In the genomic region with DNA sequence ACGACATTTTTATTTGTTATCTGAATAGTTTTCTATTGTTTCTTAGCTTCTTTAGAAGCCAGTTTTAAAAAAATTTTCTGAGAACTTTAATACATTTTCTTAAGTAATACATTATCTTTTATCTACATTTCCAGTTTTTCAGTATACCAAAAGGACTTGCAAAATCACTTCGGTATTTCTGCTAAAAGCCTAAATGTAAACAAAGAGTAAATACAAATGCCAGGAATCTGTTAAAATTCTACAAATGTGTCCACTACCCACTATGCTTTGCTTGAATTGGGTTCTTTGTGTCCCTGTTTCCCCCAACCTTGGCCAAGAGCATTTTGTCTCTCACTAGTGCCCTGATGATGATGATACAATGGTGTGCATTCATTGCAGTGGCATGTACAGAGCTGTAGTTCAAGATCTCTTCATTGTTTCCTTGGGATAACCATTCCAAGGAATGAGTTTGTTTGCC, we compare ENCODE assay signal across 1 cellular context.
TF ChIP-seq lines count a peak whose summit lies in the region.

No MANE protein-coding gene starts in this region.

TF ChIP-seq in HepG2, 621 proteins besides CTCF, POLR2A, EP300 and RAD21 (continued from another document and continues in another):
- TF ChIP-seq, protein P1, sequence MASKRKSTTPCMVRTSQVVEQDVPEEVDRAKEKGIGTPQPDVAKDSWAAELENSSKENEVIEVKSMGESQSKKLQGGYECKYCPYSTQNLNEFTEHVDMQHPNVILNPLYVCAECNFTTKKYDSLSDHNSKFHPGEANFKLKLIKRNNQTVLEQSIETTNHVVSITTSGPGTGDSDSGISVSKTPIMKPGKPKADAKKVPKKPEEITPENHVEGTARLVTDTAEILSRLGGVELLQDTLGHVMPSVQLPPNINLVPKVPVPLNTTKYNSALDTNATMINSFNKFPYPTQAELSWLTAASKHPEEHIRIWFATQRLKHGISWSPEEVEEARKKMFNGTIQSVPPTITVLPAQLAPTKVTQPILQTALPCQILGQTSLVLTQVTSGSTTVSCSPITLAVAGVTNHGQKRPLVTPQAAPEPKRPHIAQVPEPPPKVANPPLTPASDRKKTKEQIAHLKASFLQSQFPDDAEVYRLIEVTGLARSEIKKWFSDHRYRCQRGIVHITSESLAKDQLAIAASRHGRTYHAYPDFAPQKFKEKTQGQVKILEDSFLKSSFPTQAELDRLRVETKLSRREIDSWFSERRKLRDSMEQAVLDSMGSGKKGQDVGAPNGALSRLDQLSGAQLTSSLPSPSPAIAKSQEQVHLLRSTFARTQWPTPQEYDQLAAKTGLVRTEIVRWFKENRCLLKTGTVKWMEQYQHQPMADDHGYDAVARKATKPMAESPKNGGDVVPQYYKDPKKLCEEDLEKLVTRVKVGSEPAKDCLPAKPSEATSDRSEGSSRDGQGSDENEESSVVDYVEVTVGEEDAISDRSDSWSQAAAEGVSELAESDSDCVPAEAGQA (IDR thresholded peaks at IDR 0.05; ENCODE audit: low read depth), result no peak
- TF ChIP-seq, protein P1 (CRISPR knock-in tag; IDR thresholded peaks at IDR 0.05; ENCODE audit: borderline replicate concordance), result no peak
- TF ChIP-seq, protein P2, sequence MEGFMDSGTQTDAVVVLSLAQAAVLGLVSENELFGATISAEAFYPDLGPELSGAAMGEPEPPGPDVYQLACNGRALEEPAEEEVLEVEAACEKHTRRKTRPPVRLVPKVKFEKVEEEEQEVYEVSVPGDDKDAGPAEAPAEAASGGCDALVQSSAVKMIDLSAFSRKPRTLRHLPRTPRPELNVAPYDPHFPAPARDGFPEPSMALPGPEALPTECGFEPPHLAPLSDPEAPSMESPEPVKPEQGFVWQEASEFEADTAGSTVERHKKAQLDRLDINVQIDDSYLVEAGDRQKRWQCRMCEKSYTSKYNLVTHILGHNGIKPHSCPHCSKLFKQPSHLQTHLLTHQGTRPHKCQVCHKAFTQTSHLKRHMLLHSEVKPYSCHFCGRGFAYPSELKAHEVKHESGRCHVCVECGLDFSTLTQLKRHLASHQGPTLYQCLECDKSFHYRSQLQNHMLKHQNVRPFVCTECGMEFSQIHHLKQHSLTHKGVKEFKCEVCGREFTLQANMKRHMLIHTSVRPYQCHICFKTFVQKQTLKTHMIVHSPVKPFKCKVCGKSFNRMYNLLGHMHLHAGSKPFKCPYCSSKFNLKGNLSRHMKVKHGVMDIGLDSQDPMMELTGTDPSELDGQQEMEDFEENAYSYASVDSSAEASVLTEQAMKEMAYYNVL (CRISPR knock-in tag; IDR thresholded peaks at IDR 0.05; ENCODE audit: borderline replicate concordance), result peak; percentile 51; the same call in 1 of the 2 replicates
- TF ChIP-seq ZNF652 (CRISPR knock-in tag; IDR thresholded peaks at IDR 0.05; ENCODE audit: borderline replicate concordance, low read depth), result peak; percentile 35; the same call in 1 of the 2 replicates
- peak; percentile 53; the same call in 1 of the 2 replicates for TF ChIP-seq FOXK2 (IDR thresholded peaks at IDR 0.05)
- peak; percentile 52; the same call in 1 of the 2 replicates for TF ChIP-seq KAT8 (CRISPR knock-in tag; IDR thresholded peaks at IDR 0.05)
- TF ChIP-seq, protein P3, sequence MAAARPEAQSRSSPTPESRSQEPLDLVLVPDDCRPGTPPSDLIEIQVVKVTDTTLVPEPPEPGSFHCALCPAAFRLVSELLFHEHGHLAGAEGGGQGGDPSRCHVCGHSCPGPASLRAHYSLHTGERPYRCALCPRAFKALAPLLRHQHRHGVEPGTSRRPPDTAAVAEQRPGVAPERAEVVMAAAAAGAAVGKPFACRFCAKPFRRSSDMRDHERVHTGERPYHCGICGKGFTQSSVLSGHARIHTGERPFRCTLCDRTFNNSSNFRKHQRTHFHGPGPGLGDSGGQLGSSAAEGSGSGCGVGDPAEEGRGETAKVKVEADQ (CRISPR knock-in tag; IDR thresholded peaks at IDR 0.05; ENCODE audit: borderline replicate concordance), result no peak
- TF ChIP-seq, protein P4, sequence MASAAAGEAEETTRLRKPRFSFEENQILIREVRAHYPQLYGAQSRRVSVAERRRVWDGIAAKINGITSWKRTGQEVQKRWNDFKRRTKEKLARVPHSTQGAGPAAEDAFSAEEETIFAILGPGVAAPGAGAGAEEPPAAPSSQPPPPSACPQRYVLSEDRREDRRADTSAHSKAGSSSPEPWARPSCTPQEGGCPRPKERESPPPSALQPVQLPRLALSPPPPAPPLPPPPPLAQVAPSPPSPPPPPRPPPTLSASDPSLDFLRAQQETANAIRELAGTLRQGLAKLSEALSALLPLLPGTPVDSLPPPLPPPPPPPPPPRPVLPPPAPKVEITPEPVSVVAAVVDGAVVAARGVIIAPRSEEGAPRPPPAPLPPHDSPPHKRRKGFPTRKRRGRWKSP (CRISPR knock-in tag; IDR thresholded peaks at IDR 0.05), result 0 out of 2 replicates have a peak, but pooled peaks have one; percentile 13
- 0 out of 2 replicates have a peak, but pooled peaks have one; percentile 0 for TF ChIP-seq YEATS4 (CRISPR knock-in tag; IDR thresholded peaks at IDR 0.05; ENCODE audit: borderline replicate concordance)
- TF ChIP-seq, protein P5, sequence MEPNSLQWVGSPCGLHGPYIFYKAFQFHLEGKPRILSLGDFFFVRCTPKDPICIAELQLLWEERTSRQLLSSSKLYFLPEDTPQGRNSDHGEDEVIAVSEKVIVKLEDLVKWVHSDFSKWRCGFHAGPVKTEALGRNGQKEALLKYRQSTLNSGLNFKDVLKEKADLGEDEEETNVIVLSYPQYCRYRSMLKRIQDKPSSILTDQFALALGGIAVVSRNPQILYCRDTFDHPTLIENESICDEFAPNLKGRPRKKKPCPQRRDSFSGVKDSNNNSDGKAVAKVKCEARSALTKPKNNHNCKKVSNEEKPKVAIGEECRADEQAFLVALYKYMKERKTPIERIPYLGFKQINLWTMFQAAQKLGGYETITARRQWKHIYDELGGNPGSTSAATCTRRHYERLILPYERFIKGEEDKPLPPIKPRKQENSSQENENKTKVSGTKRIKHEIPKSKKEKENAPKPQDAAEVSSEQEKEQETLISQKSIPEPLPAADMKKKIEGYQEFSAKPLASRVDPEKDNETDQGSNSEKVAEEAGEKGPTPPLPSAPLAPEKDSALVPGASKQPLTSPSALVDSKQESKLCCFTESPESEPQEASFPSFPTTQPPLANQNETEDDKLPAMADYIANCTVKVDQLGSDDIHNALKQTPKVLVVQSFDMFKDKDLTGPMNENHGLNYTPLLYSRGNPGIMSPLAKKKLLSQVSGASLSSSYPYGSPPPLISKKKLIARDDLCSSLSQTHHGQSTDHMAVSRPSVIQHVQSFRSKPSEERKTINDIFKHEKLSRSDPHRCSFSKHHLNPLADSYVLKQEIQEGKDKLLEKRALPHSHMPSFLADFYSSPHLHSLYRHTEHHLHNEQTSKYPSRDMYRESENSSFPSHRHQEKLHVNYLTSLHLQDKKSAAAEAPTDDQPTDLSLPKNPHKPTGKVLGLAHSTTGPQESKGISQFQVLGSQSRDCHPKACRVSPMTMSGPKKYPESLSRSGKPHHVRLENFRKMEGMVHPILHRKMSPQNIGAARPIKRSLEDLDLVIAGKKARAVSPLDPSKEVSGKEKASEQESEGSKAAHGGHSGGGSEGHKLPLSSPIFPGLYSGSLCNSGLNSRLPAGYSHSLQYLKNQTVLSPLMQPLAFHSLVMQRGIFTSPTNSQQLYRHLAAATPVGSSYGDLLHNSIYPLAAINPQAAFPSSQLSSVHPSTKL (CRISPR knock-in tag; IDR thresholded peaks at IDR 0.05), result peak; percentile 94
- TF ChIP-seq, protein P6, sequence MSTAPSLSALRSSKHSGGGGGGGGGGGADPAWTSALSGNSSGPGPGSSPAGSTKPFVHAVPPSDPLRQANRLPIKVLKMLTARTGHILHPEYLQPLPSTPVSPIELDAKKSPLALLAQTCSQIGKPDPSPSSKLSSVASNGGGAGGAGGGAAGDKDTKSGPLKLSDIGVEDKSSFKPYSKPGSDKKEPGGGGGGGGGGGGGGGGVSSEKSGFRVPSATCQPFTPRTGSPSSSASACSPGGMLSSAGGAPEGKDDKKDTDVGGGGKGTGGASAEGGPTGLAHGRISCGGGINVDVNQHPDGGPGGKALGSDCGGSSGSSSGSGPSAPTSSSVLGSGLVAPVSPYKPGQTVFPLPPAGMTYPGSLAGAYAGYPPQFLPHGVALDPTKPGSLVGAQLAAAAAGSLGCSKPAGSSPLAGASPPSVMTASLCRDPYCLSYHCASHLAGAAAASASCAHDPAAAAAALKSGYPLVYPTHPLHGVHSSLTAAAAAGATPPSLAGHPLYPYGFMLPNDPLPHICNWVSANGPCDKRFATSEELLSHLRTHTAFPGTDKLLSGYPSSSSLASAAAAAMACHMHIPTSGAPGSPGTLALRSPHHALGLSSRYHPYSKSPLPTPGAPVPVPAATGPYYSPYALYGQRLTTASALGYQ (CRISPR knock-in tag; IDR thresholded peaks at IDR 0.05), result peak; percentile 93
- TF ChIP-seq, protein P7, sequence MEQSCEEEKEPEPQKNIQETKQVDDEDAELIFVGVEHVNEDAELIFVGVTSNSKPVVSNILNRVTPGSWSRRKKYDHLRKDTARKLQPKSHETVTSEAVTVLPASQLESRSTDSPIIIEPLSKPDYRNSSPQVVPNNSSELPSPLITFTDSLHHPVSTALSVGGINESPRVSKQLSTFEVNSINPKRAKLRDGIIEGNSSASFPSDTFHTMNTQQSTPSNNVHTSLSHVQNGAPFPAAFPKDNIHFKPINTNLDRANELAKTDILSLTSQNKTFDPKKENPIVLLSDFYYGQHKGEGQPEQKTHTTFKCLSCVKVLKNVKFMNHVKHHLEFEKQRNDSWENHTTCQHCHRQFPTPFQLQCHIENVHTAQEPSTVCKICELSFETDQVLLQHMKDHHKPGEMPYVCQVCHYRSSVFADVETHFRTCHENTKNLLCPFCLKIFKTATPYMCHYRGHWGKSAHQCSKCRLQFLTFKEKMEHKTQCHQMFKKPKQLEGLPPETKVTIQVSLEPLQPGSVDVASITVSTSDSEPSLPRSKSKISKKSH (CRISPR knock-in tag; IDR thresholded peaks at IDR 0.05; ENCODE audit: borderline replicate concordance), result no peak
- no peak for TF ChIP-seq MZF1 (CRISPR knock-in tag; IDR thresholded peaks at IDR 0.05; ENCODE audit: borderline replicate concordance)
- TF ChIP-seq ZNF431 (CRISPR knock-in tag; IDR thresholded peaks at IDR 0.05; ENCODE audit: borderline replicate concordance, low read depth), result no peak
- TF ChIP-seq ZBTB3 (CRISPR knock-in tag; IDR thresholded peaks at IDR 0.05; ENCODE audit: borderline replicate concordance, low read depth), result 0 out of 2 replicates have a peak, but pooled peaks have one; percentile 38
- TF ChIP-seq, protein P8, sequence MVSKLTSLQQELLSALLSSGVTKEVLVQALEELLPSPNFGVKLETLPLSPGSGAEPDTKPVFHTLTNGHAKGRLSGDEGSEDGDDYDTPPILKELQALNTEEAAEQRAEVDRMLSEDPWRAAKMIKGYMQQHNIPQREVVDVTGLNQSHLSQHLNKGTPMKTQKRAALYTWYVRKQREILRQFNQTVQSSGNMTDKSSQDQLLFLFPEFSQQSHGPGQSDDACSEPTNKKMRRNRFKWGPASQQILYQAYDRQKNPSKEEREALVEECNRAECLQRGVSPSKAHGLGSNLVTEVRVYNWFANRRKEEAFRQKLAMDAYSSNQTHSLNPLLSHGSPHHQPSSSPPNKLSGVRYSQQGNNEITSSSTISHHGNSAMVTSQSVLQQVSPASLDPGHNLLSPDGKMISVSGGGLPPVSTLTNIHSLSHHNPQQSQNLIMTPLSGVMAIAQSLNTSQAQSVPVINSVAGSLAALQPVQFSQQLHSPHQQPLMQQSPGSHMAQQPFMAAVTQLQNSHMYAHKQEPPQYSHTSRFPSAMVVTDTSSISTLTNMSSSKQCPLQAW (CRISPR knock-in tag; IDR thresholded peaks at IDR 0.05), result peak; percentile 57; the same call in 1 of the 2 replicates
- peak; percentile 70 for TF ChIP-seq MED8 (CRISPR knock-in tag; IDR thresholded peaks at IDR 0.05; ENCODE audit: insufficient replicate concordance)
- TF ChIP-seq HMG20B (CRISPR knock-in tag; conservative IDR thresholded peaks at IDR 0.05), result peak; percentile 63; the same call in 1 of the 2 replicates
- peak; percentile 87 for TF ChIP-seq SOX13 (IDR thresholded peaks at IDR 0.05)
- TF ChIP-seq SOX13 (CRISPR knock-in tag; conservative IDR thresholded peaks at IDR 0.05 in 1 of 2, IDR thresholded peaks at IDR 0.05 in 1 of 2), result peak in 1 of 2 experiments; percentile 96; a peak in 2 of 4 replicates
- TF ChIP-seq, protein P9, sequence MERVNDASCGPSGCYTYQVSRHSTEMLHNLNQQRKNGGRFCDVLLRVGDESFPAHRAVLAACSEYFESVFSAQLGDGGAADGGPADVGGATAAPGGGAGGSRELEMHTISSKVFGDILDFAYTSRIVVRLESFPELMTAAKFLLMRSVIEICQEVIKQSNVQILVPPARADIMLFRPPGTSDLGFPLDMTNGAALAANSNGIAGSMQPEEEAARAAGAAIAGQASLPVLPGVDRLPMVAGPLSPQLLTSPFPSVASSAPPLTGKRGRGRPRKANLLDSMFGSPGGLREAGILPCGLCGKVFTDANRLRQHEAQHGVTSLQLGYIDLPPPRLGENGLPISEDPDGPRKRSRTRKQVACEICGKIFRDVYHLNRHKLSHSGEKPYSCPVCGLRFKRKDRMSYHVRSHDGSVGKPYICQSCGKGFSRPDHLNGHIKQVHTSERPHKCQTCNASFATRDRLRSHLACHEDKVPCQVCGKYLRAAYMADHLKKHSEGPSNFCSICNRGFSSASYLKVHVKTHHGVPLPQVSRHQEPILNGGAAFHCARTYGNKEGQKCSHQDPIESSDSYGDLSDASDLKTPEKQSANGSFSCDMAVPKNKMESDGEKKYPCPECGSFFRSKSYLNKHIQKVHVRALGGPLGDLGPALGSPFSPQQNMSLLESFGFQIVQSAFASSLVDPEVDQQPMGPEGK (CRISPR knock-in tag; IDR thresholded peaks at IDR 0.05), result peak; percentile 53
- TF ChIP-seq NCOA2 (CRISPR knock-in tag; IDR thresholded peaks at IDR 0.05), result peak; percentile 100
- 0 out of 2 replicates have a peak, but pooled peaks have one; percentile 22 for TF ChIP-seq GATAD1 (CRISPR knock-in tag; IDR thresholded peaks at IDR 0.05)
- peak; percentile 56; the same call in 1 of the 2 replicates for TF ChIP-seq NFKBIZ (CRISPR knock-in tag; IDR thresholded peaks at IDR 0.05)
- 0 out of 2 replicates have a peak, but pooled peaks have one; percentile 52 for TF ChIP-seq SMYD3 (CRISPR knock-in tag; IDR thresholded peaks at IDR 0.05)
- TF ChIP-seq ESRRA (CRISPR knock-in tag; IDR thresholded peaks at IDR 0.05; ENCODE audit: low read depth), result no peak
- peak; percentile 32; the same call in 1 of the 2 replicates for TF ChIP-seq MIER3 (CRISPR knock-in tag; IDR thresholded peaks at IDR 0.05; ENCODE audit: borderline replicate concordance)
- TF ChIP-seq STAG1 (CRISPR knock-in tag; IDR thresholded peaks at IDR 0.05), result peak; percentile 38
- TF ChIP-seq ZNF7 (CRISPR knock-in tag; IDR thresholded peaks at IDR 0.05), result no peak
- TF ChIP-seq RBFOX2 (IDR thresholded peaks at IDR 0.05; ENCODE audit: low read depth, low read length), result 0 out of 2 replicates have a peak, but pooled peaks have one; percentile 16
- TF ChIP-seq SMAD3 (CRISPR knock-in tag; IDR thresholded peaks at IDR 0.05), result peak; percentile 72
- peak; percentile 58 for TF ChIP-seq TCF7L2 (IDR thresholded peaks at IDR 0.05; ENCODE audit: low read depth, low read length)
